ENCODE assay signal across 8 cellular contexts in the genomic region with DNA sequence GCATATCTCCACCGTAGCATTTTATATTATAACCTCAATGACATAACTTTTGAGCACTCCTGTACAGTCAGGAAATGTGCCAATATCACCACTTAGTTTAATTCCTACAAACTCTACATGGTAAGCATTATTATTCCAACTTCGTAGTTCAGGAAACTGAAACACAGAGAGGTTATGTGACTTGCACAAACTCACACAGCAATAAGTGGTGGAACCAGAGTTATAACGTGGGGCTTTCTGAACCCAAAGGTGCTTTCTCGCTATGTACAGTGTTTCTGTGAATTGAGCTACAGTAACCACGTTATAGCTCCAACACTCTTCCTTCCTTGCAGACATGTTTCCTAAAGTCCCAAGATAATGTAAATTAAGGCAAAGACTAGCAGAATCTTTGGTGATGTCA.
"Had no signal": no experiment of that assay in that cellular context is flagged by ENCODE, and none has a peak within 500 bp of the region (broad histone marks: within the 10 kb centered on the region; RNA-seq: fewer than 3 reads in every experiment).

No MANE protein-coding gene starts in this region.

- ATAC-seq: GM12878 had no signal

- H3K4me3 ChIP-seq: GM12878 had no signal

- FAIRE-seq: G401.6, GM12878, GM12891, GM12892, GM18507, GM19239 had no signal

- DNase-seq: GDM1, GF-D8 had no signal
